8 cellular contexts compared by ENCODE assay signal in the genomic region with DNA sequence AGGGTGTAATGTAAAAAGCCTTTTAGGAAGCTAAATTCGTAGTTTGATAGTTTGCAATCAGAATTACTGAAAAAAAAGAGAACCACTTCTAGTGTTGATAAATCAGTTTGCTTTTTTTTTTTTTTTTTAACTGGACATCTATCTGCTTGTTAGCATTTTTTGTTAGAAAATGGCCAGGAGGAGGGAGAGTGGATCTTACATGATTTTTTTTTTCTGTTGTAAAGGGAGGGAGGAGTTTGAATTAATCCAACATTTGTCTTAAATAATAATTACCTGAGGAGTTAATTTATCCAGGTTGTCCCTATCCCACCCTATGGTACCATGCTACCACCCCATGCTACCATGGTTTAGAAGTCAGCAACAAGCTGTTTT. TPM values are rescaled to one million over a fixed set of nuclear protein-coding genes. Genes with fewer than 3 reads are reported as not detected.
DNase-seq lines count a peak whose midpoint lies in the region; ATAC-seq and TF ChIP-seq lines count a peak whose summit lies in the region.

No MANE protein-coding gene starts in this region.

- no peak for DNase-seq in AG09309 (ENCODE audit: low read depth)
- no peak for DNase-seq in LNCaP clone FGC (ENCODE audit: low read depth)
- DNase-seq in dermis blood vessel endothelial cell, result peak; percentile 11
- DNase-seq in naive thymus-derived CD8-positive, alpha-beta T cell, result no peak
- no peak for DNase-seq in NCI-H2196 (lab: John Stamatoyannopoulos, UW; ENCODE audit: unreplicated experiment)
- no peak for DNase-seq in Kasumi-1 (lab: John Stamatoyannopoulos, UW)

- H3K36me3 Mint-ChIP-seq in naive thymus-derived CD8-positive, alpha-beta T cell, result no peaks in the 10 kb centered on the region

- peak overlapping the region; percentile 82 to 95 (median 89) for H3K27ac Mint-ChIP-seq in naive thymus-derived CD8-positive, alpha-beta T cell

- H3K27me3 Mint-ChIP-seq in naive thymus-derived CD8-positive, alpha-beta T cell, result no peaks in the 10 kb centered on the region

- peak overlapping the region; percentile 99 for H3K4me3 ChIP-seq in AG09309 (ENCODE audit: control insufficient read depth, low read depth, low read length)
- H3K4me3 ChIP-seq in LNCaP clone FGC (ENCODE audit: low read depth, low read length), result peak overlapping the region; percentile 92

- H3K4me1 Mint-ChIP-seq in naive thymus-derived CD8-positive, alpha-beta T cell, result peaks cover 20 to 57% (median 50%) of the 10 kb centered on the region in 4 donors

- no peak for ATAC-seq in naive thymus-derived CD8-positive, alpha-beta T cell
- ATAC-seq in GM19351 (IDR thresholded peaks at IDR 0.05; ENCODE audit: unreplicated experiment), result no peak
- no peak for ATAC-seq in GM18861 (IDR thresholded peaks at IDR 0.05; ENCODE audit: unreplicated experiment)

- POLR2A ChIA-PET in naive thymus-derived CD8-positive, alpha-beta T cell (lab: Charles Lee), result interaction anchor here (0.7 to 1.6 kb wide), 4 partner anchors 10 to 308 kb away, joined by 3 to 6 read pairs (median 3); a partner anchor contains a TSS

- TF ChIP-seq CTCF in AG09309 (IDR thresholded peaks at IDR 0.05; ENCODE audit: control insufficient read depth, insufficient read depth, low read depth, low read length, missing control alignments), result no peak
- TF ChIP-seq CTCF in LNCaP clone FGC (IDR thresholded peaks at IDR 0.05; ENCODE audit: control insufficient read depth, extremely low read depth, insufficient read depth), result no peak

- H3K4me3 Mint-ChIP-seq in naive thymus-derived CD8-positive, alpha-beta T cell, result peak overlapping the region; percentile 84 to 93 (median 88)

- H3K9me3 Mint-ChIP-seq in naive thymus-derived CD8-positive, alpha-beta T cell, result no peaks in the 10 kb centered on the region

RNA-seq across cellular contexts. Expression of a gene that starts 1.2 kb away (rescaled TPM):
- total RNA-seq in dermis blood vessel endothelial cell, result 25.2 and 25.7 TPM in 2 replicates
- 10 to 100 TPM; 24.4 to 25.5 TPM for total RNA-seq in naive thymus-derived CD8-positive, alpha-beta T cell
- 10 to 100 TPM; 16.8 to 23.1 (median 17.8) TPM for polyA plus RNA-seq in naive thymus-derived CD8-positive, alpha-beta T cell
